17 cellular contexts compared by ENCODE assay signal in genomic region chr9:121331549-121331948, GRCh38. TPM values are rescaled to one million over a fixed set of nuclear protein-coding genes. Genes with fewer than 3 reads are reported as not detected.
DNase-seq lines count a peak whose midpoint lies in the region; ATAC-seq and TF ChIP-seq lines count a peak whose summit lies in the region.
"Had no signal": no experiment of that assay in that cellular context is flagged by ENCODE, and none has a peak within 500 bp of the region (broad histone marks: within the 10 kb centered on the region; RNA-seq: fewer than 3 reads in every experiment).

No MANE protein-coding gene starts in this region.

- H3K4me1 ChIP-seq in right atrium auricular region (peaks cover 0 to 40% of the 10 kb centered on the region in 2 donors), gastroesophageal sphincter (peaks cover 0 to 84% (median 15%) of the 10 kb centered on the region in 3 donors), skeletal muscle tissue (ENCODE audit: control insufficient read depth in 3 of 3, insufficient read depth in 3 of 3, low read length in 3 of 3) (peaks cover 11 to 26% (median 14%) of the 10 kb centered on the region in 3 donors), aorta (ENCODE audit: control insufficient read depth in 1 of 2, insufficient read depth in 2 of 2, low read length in 2 of 2) (peaks cover 0 to 4% of the 10 kb centered on the region in 2 donors)
- H3K4me1 ChIP-seq: body of pancreas had no signal

- no peak for TF ChIP-seq EP300 in gastroesophageal sphincter (IDR thresholded peaks at IDR 0.05)

- DNase-seq in right atrium auricular region (ENCODE audit: low spot score) (no peak), Right ventricle myocardium superior (no peak), aorta (no peak), glutamatergic neuron (no peak), ACHN (no peak)
- DNase-seq: activated CD4-positive, alpha-beta T cell treated with anti-CD3 and anti-CD28 coated beads, Interleukin-2, amount 50 U/mL, for 1 hour; activated naive CD4-positive, alpha-beta T cell treated with anti-CD3 and anti-CD28 coated beads, Interleukin-2, amount 10 ng/mL, durations not matched to agents 7 days and 5 days; activated T-cell treated with anti-CD3 and anti-CD28 coated beads for 4 hours; body of pancreas; effector CD4-positive, alpha-beta T cell; NCI-H2081 treated with DMSO at 0.1 percent for 48 hours; PC-9 had no signal

- in situ Hi-C loops in ACHN (cut with HindIII; ENCODE audit: low pct_ligation_motif_present, low pct_unique_long_range_greater_than_20kb, low sequenced_read_pairs) = no loop called here

- no peak overlapping the region for H3K27ac Mint-ChIP-seq in glutamatergic neuron (ENCODE audit: unreplicated experiment)
- H3K27ac Mint-ChIP-seq: activated naive CD4-positive, alpha-beta T cell treated with anti-CD3 and anti-CD28 coated beads, Interleukin-2, amount 10 ng/mL, durations not matched to agents 7 days and 5 days; nephron had no signal

- H3K27me3 ChIP-seq in right atrium auricular region (no peaks in the 10 kb centered on the region), gastroesophageal sphincter (no peaks in the 10 kb centered on the region), skeletal muscle tissue (ENCODE audit: control insufficient read depth in 3 of 3, insufficient read depth in 3 of 3, low read length in 3 of 3) (no peaks in the 10 kb centered on the region), aorta (ENCODE audit: control insufficient read depth in 1 of 2, insufficient read depth in 2 of 2, low read length in 1 of 2) (no peaks in the 10 kb centered on the region)
- H3K27me3 ChIP-seq: body of pancreas had no signal

- H3K4me3 ChIP-seq in right atrium auricular region = no peak overlapping the region
- H3K4me3 ChIP-seq in gastroesophageal sphincter = no peak overlapping the region
- no peak overlapping the region for H3K4me3 ChIP-seq in skeletal muscle tissue (ENCODE audit: low read length in 3 of 3)
- no peak overlapping the region for H3K4me3 ChIP-seq in aorta (ENCODE audit: low read length in 2 of 2)
- H3K4me3 ChIP-seq: body of pancreas, lung, PC-9 had no signal

- ATAC-seq in Right ventricle myocardium superior (ENCODE audit: poor library complexity) (no peak), gastroesophageal sphincter (no peak), aorta (ENCODE audit: low FRiP score) (no peak), HG02642 (IDR thresholded peaks at IDR 0.05; ENCODE audit: poor library complexity, unreplicated experiment) (no peak)

- WGBS in gastroesophageal sphincter (ENCODE audit: low coverage in 1 of 2), 2 donors = 67 to 76% methylated on average over 1 to 3 of the region's 3 CpGs
- WGBS in aorta, 2 donors = 41 to 44% methylated on average over 3 of the region's 3 CpGs

- no peak for TF ChIP-seq CTCF in right atrium auricular region (IDR thresholded peaks at IDR 0.05)
- TF ChIP-seq CTCF in gastroesophageal sphincter (IDR thresholded peaks at IDR 0.05) = no peak
- no peak for TF ChIP-seq CTCF in glutamatergic neuron (IDR thresholded peaks at IDR 0.05; ENCODE audit: partially characterized antibody, unreplicated experiment)

- peaks cover 4% of the 10 kb centered on the region for H3K4me1 Mint-ChIP-seq in glutamatergic neuron (ENCODE audit: low read depth, unreplicated experiment)
- H3K4me1 Mint-ChIP-seq: activated naive CD4-positive, alpha-beta T cell treated with anti-CD3 and anti-CD28 coated beads, Interleukin-2, amount 10 ng/mL, durations not matched to agents 7 days and 5 days; nephron had no signal

- peaks cover 2% of the 10 kb centered on the region for H3K27me3 Mint-ChIP-seq in glutamatergic neuron (ENCODE audit: unreplicated experiment)
- H3K27me3 Mint-ChIP-seq: activated naive CD4-positive, alpha-beta T cell treated with anti-CD3 and anti-CD28 coated beads, Interleukin-2, amount 10 ng/mL, durations not matched to agents 7 days and 5 days had no signal

- H3K9me3 Mint-ChIP-seq in glutamatergic neuron (ENCODE audit: unreplicated experiment) = no peaks in the 10 kb centered on the region
- H3K9me3 Mint-ChIP-seq: activated naive CD4-positive, alpha-beta T cell treated with anti-CD3 and anti-CD28 coated beads, Interleukin-2, amount 10 ng/mL, durations not matched to agents 7 days and 5 days; nephron had no signal

- intact Hi-C loops in Right ventricle myocardium superior (cut with DNase I) = loop anchor here (5.0 kb wide), 1 partner anchor 41 kb away; the partner anchor contains the start of gene STOM
- intact Hi-C loops in aorta (cut with DNase I) = no loop called here

- no peak overlapping the region for H3K9ac ChIP-seq in skeletal muscle tissue (ENCODE audit: low read depth in 1 of 3, low read length in 3 of 3)

- H3K27ac ChIP-seq in right atrium auricular region (peak overlapping the region; percentile 68 to 94), gastroesophageal sphincter (peak overlapping the region; percentile 60 to 96 (median 90)), skeletal muscle tissue (ENCODE audit: low read depth, low read length) (peak overlapping the region; percentile 39), aorta (ENCODE audit: low read depth in 1 of 2, low read length in 2 of 2) (peak overlapping the region; percentile 79 to 84)
- H3K27ac ChIP-seq: PC-9 had no signal

- TF ChIP-seq POLR2A in gastroesophageal sphincter (IDR thresholded peaks at IDR 0.05) = no peak

- no peaks in the 10 kb centered on the region for H3K36me3 Mint-ChIP-seq in glutamatergic neuron (ENCODE audit: unreplicated experiment)
- H3K36me3 Mint-ChIP-seq: activated naive CD4-positive, alpha-beta T cell treated with anti-CD3 and anti-CD28 coated beads, Interleukin-2, amount 10 ng/mL, durations not matched to agents 7 days and 5 days had no signal

- H3K9me3 ChIP-seq in right atrium auricular region (no peaks in the 10 kb centered on the region), gastroesophageal sphincter (no peaks in the 10 kb centered on the region), skeletal muscle tissue (ENCODE audit: control insufficient read depth in 3 of 3, low read length in 3 of 3) (no peaks in the 10 kb centered on the region), aorta (ENCODE audit: control insufficient read depth, low read length) (no peaks in the 10 kb centered on the region)
- H3K9me3 ChIP-seq: body of pancreas had no signal

- no peak overlapping the region for H3K4me3 Mint-ChIP-seq in glutamatergic neuron (ENCODE audit: unreplicated experiment)
- H3K4me3 Mint-ChIP-seq: activated naive CD4-positive, alpha-beta T cell treated with anti-CD3 and anti-CD28 coated beads, Interleukin-2, amount 10 ng/mL, durations not matched to agents 7 days and 5 days; nephron had no signal

- H3K36me3 ChIP-seq in right atrium auricular region (peaks cover 76% of the 10 kb centered on the region), gastroesophageal sphincter (peaks cover 0 to 99% of the 10 kb centered on the region in 2 donors), skeletal muscle tissue (ENCODE audit: control insufficient read depth in 3 of 3, insufficient read depth in 3 of 3, low read length in 3 of 3) (peaks cover 46 to 77% (median 66%) of the 10 kb centered on the region in 3 donors), aorta (ENCODE audit: control insufficient read depth in 1 of 2, insufficient read depth in 2 of 2, low read length in 1 of 2) (peaks cover 7 to 26% of the 10 kb centered on the region in 2 donors)

RNA-seq across cellular contexts. Expression of gene STOM, which starts 38.5 kb away (rescaled TPM):
- total RNA-seq in right atrium auricular region (100 to 1,000 TPM; 152 to 173 TPM), Right ventricle myocardium superior (155 TPM), gastroesophageal sphincter (100 to 1,000 TPM; 293 to 539 (median 457) TPM), skeletal muscle tissue (76.7 TPM), aorta (100 to 1,000 TPM; 375 to 384 TPM), glutamatergic neuron (ENCODE audit: unreplicated experiment) (2.0 TPM)
- polyA plus RNA-seq in aorta = 100 to 1,000 TPM in 1 of 2 donors, 10 to 100 TPM in 1; 80.0 to 115 TPM

Comparison
In these comparisons a context has a peak if more than half of its experiments do, and no peak if none do; other contexts are left out.
1. H3K27ac ChIP-seq: peak in every context shown above with its lines; median percentile 90 in gastroesophageal sphincter; 82 in aorta; 81 in right atrium auricular region; 39 in skeletal muscle tissue.
2. RNA of gene STOM, which starts 38.5 kb away (total RNA-seq): 293 to 539 TPM in gastroesophageal sphincter, 375 to 384 TPM in aorta, 152 to 173 TPM in right atrium auricular region, 155 TPM in Right ventricle myocardium superior (single experiment) and 76.7 TPM in skeletal muscle tissue (single experiment); 2.0 TPM in glutamatergic neuron (single experiment); every median in the first group is over 10 times any median in the second.